ENCODE assay signal across 13 cellular contexts in genomic region chr7:28629216-28629848, GRCh38.
DNase-seq lines count a peak whose midpoint lies in the region; ATAC-seq, FAIRE-seq and TF ChIP-seq lines count a peak whose summit lies in the region.
"Had no signal": no experiment of that assay in that cellular context is flagged by ENCODE, and none has a peak within 500 bp of the region (broad histone marks: within the 10 kb centered on the region; RNA-seq: fewer than 3 reads in every experiment).

No MANE protein-coding gene starts in this region.

- peaks cover 2% of the 10 kb centered on the region for H3K27me3 ChIP-seq in bronchial epithelial cell (ENCODE audit: control insufficient read depth, insufficient read depth, low read length)
- H3K27me3 ChIP-seq: BLaER1 treated with 17β-estradiol and CSF1 and Interleukin-3, amounts not matched to agents 10 nM and 100 nM had no signal

- peak; percentile 36 for FAIRE-seq in bronchial epithelial cell (lab: Jason Lieb, UNC)
- FAIRE-seq: GM19239 had no signal

- ATAC-seq in GM21786 (IDR thresholded peaks at IDR 0.05; ENCODE audit: unreplicated experiment) (no peak), HG03095 (IDR thresholded peaks at IDR 0.05; ENCODE audit: unreplicated experiment) (no peak)
- ATAC-seq: stimulated activated naive CD8-positive, alpha-beta T cell treated with anti-CD3 and anti-CD28 coated beads, Interleukin-15, amount 100 ng/mL, for 72 hours had no signal

- no peak for TF ChIP-seq CTCF in bronchial epithelial cell (IDR thresholded peaks at IDR 0.05; ENCODE audit: insufficient read depth, low read length, severe bottlenecking)

- H3K36me3 ChIP-seq in bronchial epithelial cell (ENCODE audit: control insufficient read depth, insufficient read depth, low read length): no peaks in the 10 kb centered on the region
- H3K36me3 ChIP-seq: BLaER1 treated with 17β-estradiol and CSF1 and Interleukin-3, amounts not matched to agents 10 nM and 100 nM had no signal

- DNase-seq in GM03348 (ENCODE audit: low spot score) (peak; percentile 52), bronchial epithelial cell (ENCODE audit: low read depth) (peak; percentile 24), hepatic stellate cell (ENCODE audit: low spot score) (peak; percentile 5), skeletal muscle cell (ENCODE audit: low read depth) (peak; percentile 46), GM19238 (ENCODE audit: insufficient read length, low spot score) (no peak)
- DNase-seq in activated CD4-positive, CD25-positive, alpha-beta regulatory T cell treated with anti-CD3 and anti-CD28 coated beads, Interleukin-2, amount 50 U/mL, for 72 hours: no peak
- DNase-seq: activated T-cell treated with anti-CD3 and anti-CD28 coated beads, Interleukin-2, amount 50 U/mL, for 48 hours; NCI-H1048; stimulated activated naive CD8-positive, alpha-beta T cell treated with anti-CD3 and anti-CD28 coated beads, Interleukin-15, amount 100 ng/mL, for 72 hours had no signal

- no peak overlapping the region for H3K4me3 ChIP-seq in bronchial epithelial cell (ENCODE audit: low read depth, low read length)
- no peak overlapping the region for H3K4me3 ChIP-seq in skeletal muscle cell (ENCODE audit: low read depth, low read length)
- H3K4me3 ChIP-seq: BLaER1 treated with 17β-estradiol and CSF1 and Interleukin-3, amounts not matched to agents 10 nM and 100 nM had no signal

Comparison
In these comparisons a context has a peak if more than half of its experiments do, and no peak if none do; other contexts are left out.
1. DNase-seq: peak in GM03348 (single experiment), bronchial epithelial cell (single experiment), hepatic stellate cell (single experiment) and skeletal muscle cell (single experiment); none in activated CD4-positive, CD25-positive, alpha-beta regulatory T cell treated with anti-CD3 and anti-CD28 coated beads, Interleukin-2, amount 50 U/mL, for 72 hours (single experiment) and GM19238 (single experiment).